1 cellular context compared by ENCODE assay signal in genomic region chr16:11700264-11701029, GRCh38.
TF ChIP-seq lines count a peak whose summit lies in the region.

No MANE protein-coding gene starts in this region.

TF ChIP-seq in HepG2, 621 proteins besides CTCF, POLR2A, EP300 and RAD21 (continued from another document):
- TF ChIP-seq ZHX2 (IDR thresholded peaks at IDR 0.05; ENCODE audit: low read depth): 0 out of 2 replicates have a peak, but pooled peaks have one; percentile 16
- TF ChIP-seq ZHX2 (CRISPR knock-in tag; IDR thresholded peaks at IDR 0.05; ENCODE audit: borderline replicate concordance): no peak
- peak; percentile 59; the same call in 1 of the 2 replicates for TF ChIP-seq MIER3 (CRISPR knock-in tag; IDR thresholded peaks at IDR 0.05; ENCODE audit: borderline replicate concordance)
- peak; percentile 61 for TF ChIP-seq HNF4A (CRISPR knock-in tag; IDR thresholded peaks at IDR 0.05)
- no peak for TF ChIP-seq ERF (CRISPR knock-in tag; IDR thresholded peaks at IDR 0.05)
- TF ChIP-seq ZNF616 (CRISPR knock-in tag; IDR thresholded peaks at IDR 0.05; ENCODE audit: low read depth): no peak
- TF ChIP-seq BCL6 (CRISPR knock-in tag; IDR thresholded peaks at IDR 0.05): peak; percentile 76
- no peak for TF ChIP-seq SMAD9 (CRISPR knock-in tag; IDR thresholded peaks at IDR 0.05)
- no peak for TF ChIP-seq PRPF4 (IDR thresholded peaks at IDR 0.05; ENCODE audit: low read depth, low read length, poor library complexity, severe bottlenecking)
- TF ChIP-seq KDM2A (CRISPR knock-in tag; IDR thresholded peaks at IDR 0.05; ENCODE audit: borderline replicate concordance, low read depth): no peak
- TF ChIP-seq TIGD3 (CRISPR knock-in tag; IDR thresholded peaks at IDR 0.05; ENCODE audit: borderline replicate concordance): no peak
- no peak for TF ChIP-seq TSC22D2 (CRISPR knock-in tag; IDR thresholded peaks at IDR 0.05; ENCODE audit: borderline replicate concordance)
